ENCODE assay signal across 2 cellular contexts in the genomic region with DNA sequence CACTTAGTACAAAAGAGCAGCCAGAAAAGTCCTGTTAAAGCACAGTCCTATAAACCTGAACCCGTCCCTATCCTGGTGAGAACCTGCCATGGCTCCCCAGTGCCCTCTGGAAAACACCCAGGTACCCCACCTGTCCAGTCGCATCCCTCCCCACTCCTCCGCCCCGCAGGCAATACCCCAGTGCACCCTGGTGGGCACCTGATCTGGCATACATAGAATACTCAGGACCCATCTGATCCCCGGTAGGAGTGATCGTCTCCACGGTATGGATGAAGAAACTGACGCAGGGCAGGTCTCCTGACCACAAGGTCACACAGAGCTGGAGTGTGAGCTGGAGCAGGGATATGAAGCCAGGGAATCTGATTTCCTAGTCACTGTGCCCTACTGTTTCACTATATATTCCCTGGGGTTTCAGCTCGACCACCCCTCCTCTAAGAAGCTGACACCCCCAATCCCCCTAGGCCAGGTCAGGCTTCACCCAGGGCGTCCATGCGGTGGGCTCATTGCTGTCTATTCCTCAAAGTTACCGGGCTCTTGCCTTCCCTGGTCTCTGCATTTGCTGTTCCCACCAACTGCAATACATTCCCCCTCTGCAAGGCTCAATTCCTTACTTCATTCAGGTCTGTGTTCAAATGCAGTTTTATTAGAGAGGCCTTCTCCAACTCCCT.
TF ChIP-seq lines count a peak whose summit lies in the region.

No MANE protein-coding gene starts in this region.

TF ChIP-seq in GM12878, 131 proteins besides CTCF, POLR2A, EP300 and RAD21:
- no peak for TF ChIP-seq KDM1A (IDR thresholded peaks at IDR 0.05; ENCODE audit: borderline replicate concordance)
- peak; percentile 28; the same call in 1 of the 2 replicates for TF ChIP-seq RUNX3 (IDR thresholded peaks at IDR 0.05; ENCODE audit: low read length)
- TF ChIP-seq, protein P1, sequence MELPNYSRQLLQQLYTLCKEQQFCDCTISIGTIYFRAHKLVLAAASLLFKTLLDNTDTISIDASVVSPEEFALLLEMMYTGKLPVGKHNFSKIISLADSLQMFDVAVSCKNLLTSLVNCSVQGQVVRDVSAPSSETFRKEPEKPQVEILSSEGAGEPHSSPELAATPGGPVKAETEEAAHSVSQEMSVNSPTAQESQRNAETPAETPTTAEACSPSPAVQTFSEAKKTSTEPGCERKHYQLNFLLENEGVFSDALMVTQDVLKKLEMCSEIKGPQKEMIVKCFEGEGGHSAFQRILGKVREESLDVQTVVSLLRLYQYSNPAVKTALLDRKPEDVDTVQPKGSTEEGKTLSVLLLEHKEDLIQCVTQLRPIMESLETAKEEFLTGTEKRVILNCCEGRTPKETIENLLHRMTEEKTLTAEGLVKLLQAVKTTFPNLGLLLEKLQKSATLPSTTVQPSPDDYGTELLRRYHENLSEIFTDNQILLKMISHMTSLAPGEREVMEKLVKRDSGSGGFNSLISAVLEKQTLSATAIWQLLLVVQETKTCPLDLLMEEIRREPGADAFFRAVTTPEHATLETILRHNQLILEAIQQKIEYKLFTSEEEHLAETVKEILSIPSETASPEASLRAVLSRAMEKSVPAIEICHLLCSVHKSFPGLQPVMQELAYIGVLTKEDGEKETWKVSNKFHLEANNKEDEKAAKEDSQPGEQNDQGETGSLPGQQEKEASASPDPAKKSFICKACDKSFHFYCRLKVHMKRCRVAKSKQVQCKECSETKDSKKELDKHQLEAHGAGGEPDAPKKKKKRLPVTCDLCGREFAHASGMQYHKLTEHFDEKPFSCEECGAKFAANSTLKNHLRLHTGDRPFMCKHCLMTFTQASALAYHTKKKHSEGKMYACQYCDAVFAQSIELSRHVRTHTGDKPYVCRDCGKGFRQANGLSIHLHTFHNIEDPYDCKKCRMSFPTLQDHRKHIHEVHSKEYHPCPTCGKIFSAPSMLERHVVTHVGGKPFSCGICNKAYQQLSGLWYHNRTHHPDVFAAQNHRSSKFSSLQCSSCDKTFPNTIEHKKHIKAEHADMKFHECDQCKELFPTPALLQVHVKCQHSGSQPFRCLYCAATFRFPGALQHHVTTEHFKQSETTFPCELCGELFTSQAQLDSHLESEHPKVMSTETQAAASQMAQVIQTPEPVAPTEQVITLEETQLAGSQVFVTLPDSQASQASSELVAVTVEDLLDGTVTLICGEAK (IDR thresholded peaks at IDR 0.05; ENCODE audit: borderline replicate concordance) = no peak
- 0 out of 2 replicates have a peak, but pooled peaks have one; percentile 6 for TF ChIP-seq MXI1 (IDR thresholded peaks at IDR 0.05; ENCODE audit: low read depth, low read length)
- TF ChIP-seq MEF2B (IDR thresholded peaks at IDR 0.05; ENCODE audit: partially characterized antibody, poor library complexity, severe bottlenecking) = no peak
- TF ChIP-seq, protein P2, sequence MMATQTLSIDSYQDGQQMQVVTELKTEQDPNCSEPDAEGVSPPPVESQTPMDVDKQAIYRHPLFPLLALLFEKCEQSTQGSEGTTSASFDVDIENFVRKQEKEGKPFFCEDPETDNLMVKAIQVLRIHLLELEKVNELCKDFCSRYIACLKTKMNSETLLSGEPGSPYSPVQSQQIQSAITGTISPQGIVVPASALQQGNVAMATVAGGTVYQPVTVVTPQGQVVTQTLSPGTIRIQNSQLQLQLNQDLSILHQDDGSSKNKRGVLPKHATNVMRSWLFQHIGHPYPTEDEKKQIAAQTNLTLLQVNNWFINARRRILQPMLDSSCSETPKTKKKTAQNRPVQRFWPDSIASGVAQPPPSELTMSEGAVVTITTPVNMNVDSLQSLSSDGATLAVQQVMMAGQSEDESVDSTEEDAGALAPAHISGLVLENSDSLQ (IDR thresholded peaks at IDR 0.05) = no peak
- no peak for TF ChIP-seq MYC (IDR thresholded peaks at IDR 0.05; ENCODE audit: insufficient read depth, insufficient read length, insufficient replicate concordance, low read length, severe bottlenecking)
- 0 out of 2 replicates have a peak, but pooled peaks have one; percentile 71 for TF ChIP-seq SMAD5 (IDR thresholded peaks at IDR 0.05; ENCODE audit: low read depth)
- TF ChIP-seq ZNF687 (IDR thresholded peaks at IDR 0.05) = no peak
- TF ChIP-seq TBL1XR1 (IDR thresholded peaks at IDR 0.05; ENCODE audit: low read depth, low read length) = no peak
- TF ChIP-seq IKZF2 (IDR thresholded peaks at IDR 0.05) = no peak
- TF ChIP-seq SMARCA5 (IDR thresholded peaks at IDR 0.05) = 0 out of 2 replicates have a peak, but pooled peaks have one; percentile 31
- TF ChIP-seq MTA3 (IDR thresholded peaks at IDR 0.05; ENCODE audit: borderline replicate concordance, low read length) = peak; percentile 44; the same call in 1 of the 2 replicates

TF ChIP-seq in HEK293T, 16 proteins besides CTCF, POLR2A, EP300 and RAD21:
- no peak for TF ChIP-seq L3MBTL2 (conservative IDR thresholded peaks at IDR 0.05)
- no peak for TF ChIP-seq SUZ12 (IDR thresholded peaks at IDR 0.05)
- TF ChIP-seq SP1 (IDR thresholded peaks at IDR 0.05) = no peak
- no peak for TF ChIP-seq ELF4 (IDR thresholded peaks at IDR 0.05)
- no peak for TF ChIP-seq CTBP1 (IDR thresholded peaks at IDR 0.05; ENCODE audit: borderline replicate concordance)
- no peak for TF ChIP-seq FOXK2 (IDR thresholded peaks at IDR 0.05)
- no peak for TF ChIP-seq TARDBP (IDR thresholded peaks at IDR 0.05)
